13 cellular contexts compared by ENCODE assay signal in the genomic region with DNA sequence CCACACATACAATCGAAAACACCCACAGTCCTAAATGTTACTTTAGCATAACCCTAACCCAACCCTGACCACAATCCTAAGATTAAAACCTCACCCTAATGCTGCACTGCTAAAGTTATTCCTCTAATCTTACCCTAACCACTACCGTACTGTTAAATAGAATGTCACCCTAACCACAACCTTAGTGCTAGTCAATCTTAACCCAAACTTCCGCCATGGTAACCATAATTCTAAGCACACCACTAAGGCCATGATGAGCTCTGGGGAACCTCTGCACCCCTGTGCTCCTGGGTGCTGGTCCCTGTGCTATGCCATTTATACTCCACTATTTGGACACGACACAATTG. TPM values are rescaled to one million over a fixed set of nuclear protein-coding genes. Genes with fewer than 3 reads are reported as not detected.
DNase-seq lines count a peak whose midpoint lies in the region; ATAC-seq, FAIRE-seq and TF ChIP-seq lines count a peak whose summit lies in the region.
"Had no signal": no experiment of that assay in that cellular context is flagged by ENCODE, and none has a peak within 500 bp of the region (broad histone marks: within the 10 kb centered on the region; RNA-seq: fewer than 3 reads in every experiment).

No MANE protein-coding gene starts in this region.

- H3K4me1 ChIP-seq in esophagus muscularis mucosa, result peaks cover 35 to 88% (median 86%) of the 10 kb centered on the region in 4 donors
- no peaks in the 10 kb centered on the region for H3K4me1 ChIP-seq in small intestine (ENCODE audit: control insufficient read depth in 2 of 2, insufficient read depth in 1 of 2, low read depth in 1 of 2, low read length in 1 of 2)

- intact Hi-C loops in esophagus muscularis mucosa (cut with DNase I), result no loop called here

- no peak for TF ChIP-seq EP300 in esophagus muscularis mucosa (IDR thresholded peaks at IDR 0.05)

- CTCF ChIA-PET in RWPE1 (lab: Yijun Ruan, JAX), result interaction anchor here (2.4 kb wide), 1 partner anchor 35 kb away, joined by 11 read pairs; no protein-coding TSS in a partner anchor

- no peak for FAIRE-seq in small intestine (lab: Jason Lieb, UNC)

- POLR2A ChIA-PET in RWPE1 (lab: Yijun Ruan, JAX; ENCODE audit: low non-redundant PET), result no interaction called here

- H3K9me3 ChIP-seq in esophagus muscularis mucosa, result no peaks in the 10 kb centered on the region
- H3K9me3 ChIP-seq in small intestine (ENCODE audit: control insufficient read depth, low read depth), result no peaks in the 10 kb centered on the region

- H3K27me3 ChIP-seq in esophagus muscularis mucosa (no peaks in the 10 kb centered on the region), small intestine (ENCODE audit: control insufficient read depth in 2 of 2, insufficient read depth in 2 of 2, low read length in 2 of 2) (no peaks in the 10 kb centered on the region)

- TF ChIP-seq POLR2A in esophagus muscularis mucosa (IDR thresholded peaks at IDR 0.05; ENCODE audit: low read depth), result no peak

- H3K27ac ChIP-seq in RWPE1 (peak overlapping the region; percentile 100), esophagus muscularis mucosa (replicated peaks in 1 of 4) (peak overlapping the region; percentile 78 to 91 (median 86)), small intestine (ENCODE audit: low read depth in 1 of 2, low read length in 1 of 2) (no peak overlapping the region)

- H3K4me3 ChIP-seq in esophagus muscularis mucosa (no peak overlapping the region), small intestine (ENCODE audit: low read depth in 1 of 2, low read length in 2 of 2) (no peak overlapping the region)

- TF ChIP-seq CTCF in RWPE1 (conservative IDR thresholded peaks at IDR 0.05; ENCODE audit: low read depth), result no peak
- no peak for TF ChIP-seq CTCF in esophagus muscularis mucosa (IDR thresholded peaks at IDR 0.05)

- H3K36me3 ChIP-seq in esophagus muscularis mucosa, result no peaks in the 10 kb centered on the region
- H3K36me3 ChIP-seq in small intestine (ENCODE audit: control insufficient read depth in 2 of 2, insufficient read depth in 2 of 2, low read length in 2 of 2), result no peaks in the 10 kb centered on the region

- WGBS in esophagus muscularis mucosa, result 90% methylated on average over 4 of the region's 4 CpGs
- 75 to 91% (median 80%) methylated on average over 4 of the region's 4 CpGs for WGBS in small intestine, 3 donors

- no peak for ATAC-seq in GM21367 (IDR thresholded peaks at IDR 0.05; ENCODE audit: unreplicated experiment)
- ATAC-seq in HG03457 (IDR thresholded peaks at IDR 0.05; ENCODE audit: unreplicated experiment), result no peak
- ATAC-seq in HG02571 (IDR thresholded peaks at IDR 0.05; ENCODE audit: unreplicated experiment), result no peak
- no peak for ATAC-seq in GM21423 (IDR thresholded peaks at IDR 0.05; ENCODE audit: unreplicated experiment)

- DNase-seq in Daoy (ENCODE audit: low read depth), result peak; percentile 61
- no peak for DNase-seq in RWPE1 (ENCODE audit: low spot score)
- DNase-seq in esophagus muscularis mucosa (ENCODE audit: extremely low spot score), result no peak
- peak; percentile 35 for DNase-seq in small intestine
- DNase-seq: activated T-cell treated with anti-CD3 and anti-CD28 coated beads, Interleukin-2, amount 50 U/mL, for 48 hours; DMS79; effector memory CD4-positive, alpha-beta T cell; NCI-H774; stimulated activated CD4-positive, alpha-beta T cell treated with anti-CD3 and anti-CD28 coated beads, Interleukin-1b, Interleukin-23, amount 100 ng/mL, for 48 hours had no signal

RNA-seq across cellular contexts. Expression of gene LTBP2, which starts 38.0 kb away (rescaled TPM):
- total RNA-seq in Daoy (2014; rRNA removed; shearing (Covaris generic)), result 7.6 and 9.6 TPM in 2 replicates
- 100 to 1,000 TPM in 2 of 4 donors, 10 to 100 TPM in 2; 62.0 to 151 (median 109) TPM for total RNA-seq in esophagus muscularis mucosa
- polyA plus RNA-seq in small intestine, result 1 to 10 TPM in 1 of 3 donors, under 1 TPM in 2; 0.22 to 1.8 (median 0.54) TPM

Comparison
In these comparisons a context has a peak if more than half of its experiments do, and no peak if none do; other contexts are left out.
1. DNase-seq: peak in Daoy (single experiment) and small intestine (single experiment); none in RWPE1 (single experiment) and esophagus muscularis mucosa (single experiment).
2. H3K27ac ChIP-seq: peak in RWPE1 (single experiment) and esophagus muscularis mucosa (4 of 4); none in small intestine (0 of 2).